Comparison of ENCODE assay signal across 6 cellular contexts in genomic region chr4:6581566-6582121, GRCh38.
"Had no signal": no experiment of that assay in that cellular context is flagged by ENCODE, and none has a peak within 500 bp of the region (broad histone marks: within the 10 kb centered on the region; RNA-seq: fewer than 3 reads in every experiment).

No MANE protein-coding gene starts in this region.

- H3K27ac ChIP-seq: HL-60 had no signal

- ATAC-seq: HepG2 had no signal

- FAIRE-seq: HepG2, HTR-8/SVneo had no signal

- DNase-seq: IMR-90, KBM-7, KG1 had no signal
